Comparison of ENCODE assay signal across 15 cellular contexts in genomic region chrX:80550722-80551121, GRCh38.
DNase-seq lines count a peak whose midpoint lies in the region; ATAC-seq, FAIRE-seq and TF ChIP-seq lines count a peak whose summit lies in the region.
"Had no signal": no experiment of that assay in that cellular context is flagged by ENCODE, and none has a peak within 500 bp of the region (broad histone marks: within the 10 kb centered on the region; RNA-seq: fewer than 3 reads in every experiment).

No MANE protein-coding gene starts in this region.

- in situ Hi-C loops in K562 (cut with MboI): no loop called here

- H3K4me2 ChIP-seq in GM23338 (no peak overlapping the region), K562 (ENCODE audit: insufficient read depth, low read length) (no peak overlapping the region)
- H3K4me2 ChIP-seq: smooth muscle cell had no signal

- H3K27me3 Mint-ChIP-seq in GM23338 (ENCODE audit: insufficient read depth, low read depth, poor library complexity): peaks cover 2% of the 10 kb centered on the region
- H3K27me3 Mint-ChIP-seq in stimulated activated memory B cell treated with anti-CD40 and anti-IgM and Interleukin-4, amounts not matched to agents 10 μg/mL and 1 μg/mL and 100 μg/mL, for 72 hours: no peaks in the 10 kb centered on the region
- H3K27me3 Mint-ChIP-seq: activated CD8-positive, alpha-beta T cell treated with anti-CD3 and anti-CD28 coated beads for 36 hours had no signal

- no peak for TF ChIP-seq EP300 in K562 (IDR thresholded peaks at IDR 0.05; ENCODE audit: low read length)

- no peaks in the 10 kb centered on the region for H3K4me1 Mint-ChIP-seq in GM23338
- no peaks in the 10 kb centered on the region for H3K4me1 Mint-ChIP-seq in stimulated activated memory B cell treated with anti-CD40 and anti-IgM and Interleukin-4, amounts not matched to agents 10 μg/mL and 1 μg/mL and 100 μg/mL, for 72 hours
- H3K4me1 Mint-ChIP-seq: CD8-positive, alpha-beta memory T cell had no signal

- ATAC-seq in GM23338 (peak; percentile 91), K562 (peak; percentile 83), Right ventricle myocardium inferior (no peak), Right ventricle myocardium superior (ENCODE audit: poor library complexity) (no peak)
- ATAC-seq in stimulated activated memory B cell treated with anti-CD40 and anti-IgM and Interleukin-4, amounts not matched to agents 10 μg/mL and 1 μg/mL and 100 μg/mL, for 72 hours: no peak
- ATAC-seq: activated CD8-positive, alpha-beta T cell treated with anti-CD3 and anti-CD28 coated beads for 36 hours; heart left ventricle had no signal

- CTCF ChIA-PET in K562 (lab: Yijun Ruan, JAX; ENCODE audit: low intra/inter-chr PET ratio): no interaction called here

- H3K9me3 Mint-ChIP-seq in GM23338: no peaks in the 10 kb centered on the region
- H3K9me3 Mint-ChIP-seq in stimulated activated memory B cell treated with anti-CD40 and anti-IgM and Interleukin-4, amounts not matched to agents 10 μg/mL and 1 μg/mL and 100 μg/mL, for 72 hours: no peaks in the 10 kb centered on the region
- H3K9me3 Mint-ChIP-seq: activated CD8-positive, alpha-beta T cell treated with anti-CD3 and anti-CD28 coated beads for 36 hours; CD8-positive, alpha-beta memory T cell had no signal

- H3K4me3 ChIP-seq in GM12865 (ENCODE audit: low read depth, low read length) (no peak overlapping the region), GM23338 (no peak overlapping the region), NB4 (ENCODE audit: low read depth, low read length) (no peak overlapping the region), K562 (no peak overlapping the region)
- H3K4me3 ChIP-seq: heart left ventricle, smooth muscle cell, transverse colon had no signal

- H3K9me2 ChIP-seq in GM23338 (ENCODE audit: insufficient read depth): no peaks in the 10 kb centered on the region

- intact Hi-C loops in K562 (cut with micrococcal nuclease) (no loop called here), Right ventricle myocardium inferior (cut with DNase I) (no loop called here), Right ventricle myocardium superior (cut with DNase I) (no loop called here)

- no TSS peak for BruUV-seq in K562 (replicated peaks; lab: Mats Ljungman, UMichigan)

- H4K20me1 ChIP-seq in GM23338 (replicated peaks; ENCODE audit: insufficient read depth) (no peaks in the 10 kb centered on the region), K562 (replicated peaks; ENCODE audit: control insufficient read depth, insufficient read depth, low read length) (no peaks in the 10 kb centered on the region)

- TF ChIP-seq RAD21 in K562 (CRISPR knock-in tag; conservative IDR thresholded peaks at IDR 0.05 in 1 of 2, IDR thresholded peaks at IDR 0.05 in 1 of 2): peak in 1 of 2 experiments; percentile 14; a peak in 1 of 4 replicates

- no peaks in the 10 kb centered on the region for H3K9me1 ChIP-seq in K562 (ENCODE audit: control insufficient read depth, insufficient read depth, low read length)

- no peak overlapping the region for H2AFZ ChIP-seq in GM23338
- H2AFZ ChIP-seq in K562 (ENCODE audit: low read depth, low read length): no peak overlapping the region

- H3K79me2 ChIP-seq in GM23338 (replicated peaks; ENCODE audit: insufficient read depth) (no peaks in the 10 kb centered on the region), K562 (ENCODE audit: control insufficient read depth, insufficient read depth, low read length) (no peaks in the 10 kb centered on the region)

- TF ChIP-seq POLR2A in NB4 (IDR thresholded peaks at IDR 0.05; ENCODE audit: extremely low read depth, insufficient read length): no peak
- no peak for TF ChIP-seq POLR2A in K562 (conservative IDR thresholded peaks at IDR 0.05)

- no peak overlapping the region for H3K4me3 Mint-ChIP-seq in GM23338
- H3K4me3 Mint-ChIP-seq in stimulated activated memory B cell treated with anti-CD40 and anti-IgM and Interleukin-4, amounts not matched to agents 10 μg/mL and 1 μg/mL and 100 μg/mL, for 72 hours: no peak overlapping the region
- H3K4me3 Mint-ChIP-seq: activated CD8-positive, alpha-beta T cell treated with anti-CD3 and anti-CD28 coated beads for 36 hours; CD8-positive, alpha-beta memory T cell had no signal

- H3K36me3 ChIP-seq in GM23338 (ENCODE audit: insufficient read depth) (no peaks in the 10 kb centered on the region), K562 (ENCODE audit: control insufficient read depth, insufficient read depth, low read length) (no peaks in the 10 kb centered on the region)
- H3K36me3 ChIP-seq: heart left ventricle, transverse colon had no signal

- H3K9me3 ChIP-seq in K562 (replicated peaks; ENCODE audit: control insufficient read depth, insufficient read depth, low read depth, low read length): no peaks in the 10 kb centered on the region
- H3K9me3 ChIP-seq: heart left ventricle, transverse colon had no signal

- H3K36me3 Mint-ChIP-seq in GM23338 (ENCODE audit: low read depth): no peaks in the 10 kb centered on the region
- H3K36me3 Mint-ChIP-seq in stimulated activated memory B cell treated with anti-CD40 and anti-IgM and Interleukin-4, amounts not matched to agents 10 μg/mL and 1 μg/mL and 100 μg/mL, for 72 hours: no peaks in the 10 kb centered on the region
- H3K36me3 Mint-ChIP-seq: CD8-positive, alpha-beta memory T cell had no signal

- H3K27ac ChIP-seq in GM23338 (ENCODE audit: low read depth): no peak overlapping the region
- no peak overlapping the region for H3K27ac ChIP-seq in K562 (ENCODE audit: extremely low read depth, low read depth, low read length)
- H3K27ac ChIP-seq: heart left ventricle, transverse colon had no signal

- TF ChIP-seq CTCF in GM12865 (IDR thresholded peaks at IDR 0.05; ENCODE audit: insufficient read depth, low read depth, low read length, missing control alignments) (peak; percentile 36), GM23338 (conservative IDR thresholded peaks at IDR 0.05; ENCODE audit: low read depth in 2 of 2) (peak; percentile 33 to 52; a peak in 3 of 4 replicates), NB4 (IDR thresholded peaks at IDR 0.05; ENCODE audit: low read depth, low read length) (peak; percentile 33), K562 (IDR thresholded peaks at IDR 0.05 in 2 of 3, conservative IDR thresholded peaks at IDR 0.05 in 1 of 3; ENCODE audit: insufficient read depth in 2 of 3, low read depth in 1 of 3, low read length in 3 of 3) (peak; percentile 4 to 39 (median 30); a peak in 1 of 6 replicates)

- peak; percentile 49 for FAIRE-seq in K562 (lab: Jason Lieb, UNC)

- H3K27me3 ChIP-seq in GM23338 (ENCODE audit: insufficient read depth) (no peaks in the 10 kb centered on the region), K562 (ENCODE audit: control insufficient read depth in 2 of 2, insufficient read depth in 2 of 2, low read length in 2 of 2) (no peaks in the 10 kb centered on the region)
- H3K27me3 ChIP-seq: transverse colon had no signal

- 47% methylated on average over 5 of the region's 6 CpGs for WGBS in K562 (ENCODE audit: insufficient coverage, low coverage, missing lambda C conversion rate)

- no peaks in the 10 kb centered on the region for H3F3A ChIP-seq in GM23338 (replicated peaks; ENCODE audit: low read depth)

- H3K9ac ChIP-seq in K562 (ENCODE audit: insufficient read depth in 1 of 2, low read depth in 2 of 2, low read length in 2 of 2): no peak overlapping the region

- POLR2A ChIA-PET in K562 (lab: Yijun Ruan, JAX): interaction anchor here (0.6 kb wide), 1 partner anchor 215 kb away, joined by 3 read pairs; no protein-coding TSS in a partner anchor

- H3K27ac Mint-ChIP-seq in GM23338: no peak overlapping the region
- no peak overlapping the region for H3K27ac Mint-ChIP-seq in stimulated activated memory B cell treated with anti-CD40 and anti-IgM and Interleukin-4, amounts not matched to agents 10 μg/mL and 1 μg/mL and 100 μg/mL, for 72 hours
- H3K27ac Mint-ChIP-seq: activated CD8-positive, alpha-beta T cell treated with anti-CD3 and anti-CD28 coated beads for 36 hours; CD8-positive, alpha-beta memory T cell had no signal

- H3K4me1 ChIP-seq in GM23338 (ENCODE audit: insufficient read depth): no peaks in the 10 kb centered on the region
- H3K4me1 ChIP-seq in K562 (replicated peaks in 1 of 2; ENCODE audit: control insufficient read depth in 2 of 2, insufficient read depth in 2 of 2, low read length in 2 of 2): no peaks in the 10 kb centered on the region; a peak in 1 of 5 replicates
- H3K4me1 ChIP-seq: heart left ventricle, transverse colon had no signal

- DNase-seq in GM12865 (ENCODE audit: low read depth): peak; percentile 25
- DNase-seq in GM23338 (ENCODE audit: low spot score): peak; percentile 43
- peak; percentile 42 for DNase-seq in NB4 (ENCODE audit: low read depth)
- peak in 3 of 4 experiments; percentile 4 to 47 (median 11) for DNase-seq in K562 (ENCODE audit: extremely low read depth in 1 of 4, low spot score in 3 of 4)
- DNase-seq in activated effector memory CD4-positive, alpha-beta T cell treated with anti-CD3 and anti-CD28 coated beads, Interleukin-2, amount 50 U/mL, for 16 hours: no peak
- no peak for DNase-seq in Right ventricle myocardium inferior (ENCODE audit: missing footprints)
- no peak for DNase-seq in Right ventricle myocardium superior
- DNase-seq: activated CD8-positive, alpha-beta T cell treated with anti-CD3 and anti-CD28 coated beads for 36 hours; CD8-positive, alpha-beta memory T cell; heart left ventricle; NCI-H1105 treated with DMSO at 0.1 percent for 48 hours; NCI-H69; transverse colon had no signal

TF ChIP-seq in GM23338, 12 proteins besides CTCF, POLR2A, EP300 and RAD21 (continues in another document):
- TF ChIP-seq ETS1 (IDR thresholded peaks at IDR 0.05): no peak
- TF ChIP-seq STAT1 (IDR thresholded peaks at IDR 0.05; ENCODE audit: unreplicated experiment): no peak

TF ChIP-seq in K562, 482 proteins besides CTCF, POLR2A, EP300 and RAD21:
- TF ChIP-seq ZNF146 (CRISPR knock-in tag; IDR thresholded peaks at IDR 0.05; ENCODE audit: unreplicated experiment): no peak
- peak; percentile 10; the same call in 1 of the 2 replicates for TF ChIP-seq CBFA2T3 (IDR thresholded peaks at IDR 0.05)
- no peak for TF ChIP-seq RBM14 (IDR thresholded peaks at IDR 0.05; ENCODE audit: borderline replicate concordance, insufficient read depth, low read depth, low read length)
- TF ChIP-seq BHLHE40 (IDR thresholded peaks at IDR 0.05; ENCODE audit: low read length): no peak
- no peak for TF ChIP-seq SAFB (IDR thresholded peaks at IDR 0.05; ENCODE audit: borderline replicate concordance, low read depth, low read length)
- no peak for TF ChIP-seq PHB2 (IDR thresholded peaks at IDR 0.05; ENCODE audit: low read depth)
- no peak for TF ChIP-seq ZNF124 (CRISPR knock-in tag; IDR thresholded peaks at IDR 0.05)

Comparison
In these comparisons a context has a peak if more than half of its experiments do, and no peak if none do; other contexts are left out.
1. DNase-seq: peak in GM12865 (single experiment), GM23338 (single experiment), NB4 (single experiment) and K562 (3 of 4); none in activated effector memory CD4-positive, alpha-beta T cell treated with anti-CD3 and anti-CD28 coated beads, Interleukin-2, amount 50 U/mL, for 16 hours (single experiment), Right ventricle myocardium inferior (single experiment) and Right ventricle myocardium superior (single experiment).
2. ATAC-seq: peak in GM23338 (single experiment) and K562 (single experiment); none in stimulated activated memory B cell treated with anti-CD40 and anti-IgM and Interleukin-4, amounts not matched to agents 10 μg/mL and 1 μg/mL and 100 μg/mL, for 72 hours (single experiment), Right ventricle myocardium inferior (single experiment) and Right ventricle myocardium superior (single experiment).
3. Peak in every context shown above with its lines, with median percentiles within 50 percentile points of each other: CTCF ChIP-seq.